ENCODE assay signal across 35 cellular contexts in genomic region chr13:89932902-89933301, GRCh38.
"Had no signal": no experiment of that assay in that cellular context is flagged by ENCODE, and none has a peak within 500 bp of the region (broad histone marks: within the 10 kb centered on the region; RNA-seq: fewer than 3 reads in every experiment).

No MANE protein-coding gene starts in this region.

- H3K4me3 Mint-ChIP-seq: activated B cell treated with CpG ODN at 0.5 μM for 24 hours; activated CD4-positive, alpha-beta memory T cell treated with anti-CD3 and anti-CD28 coated beads for 36 hours; activated CD4-positive, alpha-beta T cell treated with anti-CD3 and anti-CD28 coated beads, Interleukin-2, amount 10 ng/mL, durations not matched to agents 24 days and 14 days; activated CD8-positive, alpha-beta T cell treated with anti-CD3 and anti-CD28 coated beads for 36 hours; activated naive CD4-positive, alpha-beta T cell treated with anti-CD3 and anti-CD28 coated beads for 36 hours; activated naive CD8-positive, alpha-beta T cell treated with anti-CD3 and anti-CD28 coated beads for 36 hours; activated T-cell treated with anti-CD3 and anti-CD28 coated beads, Interleukin-2, amount 50 U/mL, for 4 hours; activated T-cell treated with anti-CD3 and anti-CD28 coated beads, Interleukin-2, amount 50 U/mL, for 72 hours; activated T-helper 1 cell treated with anti-CD3 and anti-CD28 coated beads, Interleukin-12 subunit alpha, Interleukin-12 subunit beta, Interleukin-2, Interleukin-4 antibody, amounts not matched to agents 30 ng/mL and 10 ng/mL and 1 ng/mL, durations not matched to agents 14 hours and 24 hours and 36 hours; activated T-helper 17 cell treated with anti-CD3 and anti-CD28 coated beads, Interleukin-2, amount 50 U/mL, for 72 hours; T-helper 1 cell treated with Interleukin-12 subunit alpha and Interleukin-12 subunit beta and Interleukin-4 antibody, amounts not matched to agents 30 μg/mL and 1 μg/mL, for 36 hours; T-helper 2 cell treated with Interferon-gamma antibody and Interleukin-4, amounts not matched to agents 5 μg/mL and 100 μg/mL, for 36 hours had no signal

- H3K27me3 ChIP-seq: adrenal gland, body of pancreas, brain microvascular endothelial cell, breast epithelium had no signal

- H3K9me3 Mint-ChIP-seq: activated naive CD8-positive, alpha-beta T cell treated with anti-CD3 and anti-CD28 coated beads for 36 hours had no signal

- DNase-seq: activated B cell treated with CpG ODN at 0.5 μM for 24 hours; activated CD4-positive, alpha-beta memory T cell treated with anti-CD3 and anti-CD28 coated beads for 36 hours; activated CD4-positive, alpha-beta T cell treated with anti-CD3 and anti-CD28 coated beads for 4 hours; activated CD4-positive, alpha-beta T cell treated with anti-CD3 and anti-CD28 coated beads, Interleukin-2, amount 10 ng/mL, durations not matched to agents 24 days and 14 days; activated CD4-positive, alpha-beta T cell treated with anti-CD3 and anti-CD28 coated beads, Interleukin-2, amount 50 U/mL, for 1 hour; activated CD4-positive, alpha-beta T cell treated with anti-CD3 and anti-CD28 coated beads, Interleukin-2, amount 50 U/mL, for 4 hours; activated CD4-positive, CD25-positive, alpha-beta regulatory T cell treated with anti-CD3 and anti-CD28 coated beads, Interleukin-2, amount 50 U/mL, for 72 hours; activated CD8-positive, alpha-beta memory T cell treated with anti-CD3 and anti-CD28 coated beads, Interleukin-2, amount 50 U/mL, for 4 hours; activated CD8-positive, alpha-beta T cell treated with anti-CD3 and anti-CD28 coated beads for 36 hours; activated effector memory CD4-positive, alpha-beta T cell treated with anti-CD3 and anti-CD28 coated beads, Interleukin-2, amount 50 U/mL, for 16 hours; activated gamma-delta T cell treated with Interleukin-2 at 50 U/mL for 16 hours; activated naive CD4-positive, alpha-beta T cell; activated naive CD4-positive, alpha-beta T cell treated with anti-CD3 and anti-CD28 coated beads for 36 hours; activated naive CD4-positive, alpha-beta T cell treated with anti-CD3 and anti-CD28 coated beads, Interleukin-2, amount 50 U/mL, for 16 hours; activated naive CD8-positive, alpha-beta T cell treated with anti-CD3 and anti-CD28 coated beads for 36 hours; activated T-cell treated with anti-CD3 and anti-CD28 coated beads for 4 hours; activated T-cell treated with anti-CD3 and anti-CD28 coated beads, Interleukin-2, amount 50 U/mL, for 1 hour; activated T-cell treated with anti-CD3 and anti-CD28 coated beads, Interleukin-2, amount 50 U/mL, for 4 hours; activated T-cell treated with anti-CD3 and anti-CD28 coated beads, Interleukin-2, amount 50 U/mL, for 72 hours; adrenal gland; amniotic stem cell; aorta; body of pancreas; brain microvascular endothelial cell; central memory CD4-positive, alpha-beta T cell; T-helper 1 cell; T-helper 2 cell; T-helper 9 cell had no signal

- H3K4me3 ChIP-seq: adrenal gland, body of pancreas, breast epithelium had no signal

- H3K9me3 ChIP-seq: adrenal gland, body of pancreas, breast epithelium had no signal

- H3K36me3 Mint-ChIP-seq: activated CD4-positive, alpha-beta memory T cell treated with anti-CD3 and anti-CD28 coated beads for 36 hours; activated naive CD4-positive, alpha-beta T cell treated with anti-CD3 and anti-CD28 coated beads, Interleukin-2, amount 50 U/mL, for 72 hours; activated naive CD8-positive, alpha-beta T cell treated with anti-CD3 and anti-CD28 coated beads for 36 hours had no signal

- H3K27me3 Mint-ChIP-seq: activated B cell treated with CpG ODN at 0.5 μM for 24 hours; activated CD4-positive, alpha-beta memory T cell treated with anti-CD3 and anti-CD28 coated beads for 36 hours; activated CD4-positive, alpha-beta T cell treated with anti-CD3 and anti-CD28 coated beads, Interleukin-2, amount 10 ng/mL, durations not matched to agents 24 days and 14 days; activated CD8-positive, alpha-beta T cell treated with anti-CD3 and anti-CD28 coated beads for 36 hours; activated naive CD8-positive, alpha-beta T cell treated with anti-CD3 and anti-CD28 coated beads for 36 hours; activated T-helper 17 cell treated with anti-CD3 and anti-CD28 coated beads, Interleukin-2, amount 50 U/mL, for 72 hours had no signal

- H3K4me1 ChIP-seq: adrenal gland, body of pancreas, breast epithelium had no signal

- H3K27ac Mint-ChIP-seq: activated B cell treated with CpG ODN at 0.5 μM for 24 hours; activated CD4-positive, alpha-beta memory T cell treated with anti-CD3 and anti-CD28 coated beads for 36 hours; activated CD4-positive, alpha-beta T cell treated with anti-CD3 and anti-CD28 coated beads, Interleukin-2, amount 10 ng/mL, durations not matched to agents 24 days and 14 days; activated CD8-positive, alpha-beta T cell treated with anti-CD3 and anti-CD28 coated beads for 36 hours; activated naive CD4-positive, alpha-beta T cell treated with anti-CD3 and anti-CD28 coated beads for 36 hours; activated naive CD4-positive, alpha-beta T cell treated with anti-CD3 and anti-CD28 coated beads, Interleukin-2, amount 50 U/mL, for 72 hours; activated naive CD8-positive, alpha-beta T cell treated with anti-CD3 and anti-CD28 coated beads for 36 hours; activated T-cell treated with anti-CD3 and anti-CD28 coated beads, Interleukin-2, amount 50 U/mL, for 72 hours; activated T-helper 1 cell treated with anti-CD3 and anti-CD28 coated beads, Interleukin-12 subunit alpha, Interleukin-12 subunit beta, Interleukin-2, Interleukin-4 antibody, amounts not matched to agents 30 ng/mL and 10 ng/mL and 1 ng/mL, durations not matched to agents 14 hours and 24 hours and 36 hours; activated T-helper 17 cell treated with anti-CD3 and anti-CD28 coated beads, Interleukin-2, amount 50 U/mL, for 72 hours; T-helper 1 cell treated with Interleukin-12 subunit alpha and Interleukin-12 subunit beta and Interleukin-4 antibody, amounts not matched to agents 30 μg/mL and 1 μg/mL, for 36 hours; T-helper 2 cell treated with Interferon-gamma antibody and Interleukin-4, amounts not matched to agents 5 μg/mL and 100 μg/mL, for 36 hours had no signal

- H3K27ac ChIP-seq: adrenal gland, body of pancreas, brain microvascular endothelial cell, breast epithelium, VCaP had no signal

- H3K36me3 ChIP-seq: adrenal gland, brain microvascular endothelial cell, breast epithelium had no signal

- H3K4me1 Mint-ChIP-seq: activated B cell treated with CpG ODN at 0.5 μM for 24 hours; activated CD4-positive, alpha-beta T cell treated with anti-CD3 and anti-CD28 coated beads, Interleukin-2, amount 10 ng/mL, durations not matched to agents 24 days and 14 days; activated naive CD8-positive, alpha-beta T cell treated with anti-CD3 and anti-CD28 coated beads for 36 hours; activated T-helper 17 cell treated with anti-CD3 and anti-CD28 coated beads, Interleukin-2, amount 50 U/mL, for 72 hours had no signal
